Comparison of ENCODE assay signal across 11 cellular contexts in genomic region chr10:101120520-101120883, GRCh38. TPM values are rescaled to one million over a fixed set of nuclear protein-coding genes. Genes with fewer than 3 reads are reported as not detected.
DNase-seq lines count a peak whose midpoint lies in the region; ATAC-seq and TF ChIP-seq lines count a peak whose summit lies in the region.
"Had no signal": no experiment of that assay in that cellular context is flagged by ENCODE, and none has a peak within 500 bp of the region (broad histone marks: within the 10 kb centered on the region; RNA-seq: fewer than 3 reads in every experiment).

No MANE protein-coding gene starts in this region.

- peaks cover 91% of the 10 kb centered on the region for H3K27me3 Mint-ChIP-seq in activated naive CD4-positive, alpha-beta T cell treated with anti-CD3 and anti-CD28 coated beads, Interleukin-2, amount 10 ng/mL, durations not matched to agents 7 days and 5 days
- H3K27me3 Mint-ChIP-seq in memory B cell: peaks cover 21% of the 10 kb centered on the region

- H3K4me3 ChIP-seq in astrocyte of the cerebellum (ENCODE audit: low read depth, low read length) (peak overlapping the region; percentile 36), upper lobe of left lung (peak overlapping the region in 3 of 4 donors; percentile 41 to 61 (median 48))

- no peak for ATAC-seq in memory B cell (ENCODE audit: low read depth)
- ATAC-seq in upper lobe of left lung (ENCODE audit: low FRiP score in 2 of 2): no peak
- no peak for ATAC-seq in GM21381 (IDR thresholded peaks at IDR 0.05; ENCODE audit: unreplicated experiment)
- ATAC-seq in GM21360 (IDR thresholded peaks at IDR 0.05; ENCODE audit: unreplicated experiment): no peak

- peaks cover 28% of the 10 kb centered on the region for H3K4me1 Mint-ChIP-seq in activated naive CD4-positive, alpha-beta T cell treated with anti-CD3 and anti-CD28 coated beads, Interleukin-2, amount 10 ng/mL, durations not matched to agents 7 days and 5 days
- H3K4me1 Mint-ChIP-seq in memory B cell: peaks cover 12% of the 10 kb centered on the region

- no peak for TF ChIP-seq CTCF in astrocyte of the cerebellum (IDR thresholded peaks at IDR 0.05; ENCODE audit: low read depth, low read length, missing control alignments)
- TF ChIP-seq CTCF in upper lobe of left lung (IDR thresholded peaks at IDR 0.05): no peak

- TF ChIP-seq EP300 in upper lobe of left lung (IDR thresholded peaks at IDR 0.05): no peak

- no peak for TF ChIP-seq POLR2A in upper lobe of left lung (IDR thresholded peaks at IDR 0.05)

- H3K36me3 ChIP-seq in upper lobe of left lung: no peaks in the 10 kb centered on the region

- no peak for DNase-seq in activated naive CD4-positive, alpha-beta T cell treated with anti-CD3 and anti-CD28 coated beads, Interleukin-2, amount 10 ng/mL, durations not matched to agents 7 days and 5 days
- DNase-seq in activated naive CD4-positive, alpha-beta T cell treated with Interleukin-2 at 50 U/mL for 16 hours: no peak
- DNase-seq in astrocyte of the cerebellum (ENCODE audit: low read depth) (no peak), memory B cell (ENCODE audit: low spot score in 2 of 2) (no peak), upper lobe of left lung (no peak), glomerular visceral epithelial cell (ENCODE audit: extremely low spot score) (no peak)
- DNase-seq: dermis blood vessel endothelial cell; NCI-H748 treated with DMSO at 0.1 percent for 48 hours; stimulated activated CD4-positive, alpha-beta T cell treated with anti-CD3 and anti-CD28 coated beads, Interleukin-4, amount 100 ng/mL, for 1 hour had no signal

- in situ Hi-C loops in astrocyte of the cerebellum (cut with HindIII; ENCODE audit: low sequenced_read_pairs): no loop called here

- 97 to 100% methylated on average over 2 of the region's 2 CpGs for WGBS in upper lobe of left lung, 2 donors

- H3K27ac ChIP-seq in upper lobe of left lung: no peak overlapping the region

- CTCF ChIA-PET in activated naive CD4-positive, alpha-beta T cell treated with anti-CD3 and anti-CD28 coated beads, Interleukin-2, amount 10 ng/mL, durations not matched to agents 7 days and 5 days (lab: Charles Lee): interaction anchor here (1.0 kb wide), 1 partner anchor 11 kb away, joined by 3 read pairs; the partner anchor contains the start of gene TLX1

- no peaks in the 10 kb centered on the region for H3K36me3 Mint-ChIP-seq in activated naive CD4-positive, alpha-beta T cell treated with anti-CD3 and anti-CD28 coated beads, Interleukin-2, amount 10 ng/mL, durations not matched to agents 7 days and 5 days
- H3K36me3 Mint-ChIP-seq in memory B cell: no peaks in the 10 kb centered on the region

- no peaks in the 10 kb centered on the region for H3K9me3 ChIP-seq in upper lobe of left lung

- H3K27me3 ChIP-seq in upper lobe of left lung: peaks cover 0 to 43% (median 27%) of the 10 kb centered on the region in 4 donors

- peak overlapping the region; percentile 86 for H3K4me3 Mint-ChIP-seq in activated naive CD4-positive, alpha-beta T cell treated with anti-CD3 and anti-CD28 coated beads, Interleukin-2, amount 10 ng/mL, durations not matched to agents 7 days and 5 days
- peak overlapping the region; percentile 96 for H3K4me3 Mint-ChIP-seq in memory B cell

- peaks cover 16 to 28% (median 22%) of the 10 kb centered on the region in 4 donors for H3K4me1 ChIP-seq in upper lobe of left lung

- H3K9me3 Mint-ChIP-seq in activated naive CD4-positive, alpha-beta T cell treated with anti-CD3 and anti-CD28 coated beads, Interleukin-2, amount 10 ng/mL, durations not matched to agents 7 days and 5 days: no peaks in the 10 kb centered on the region
- H3K9me3 Mint-ChIP-seq in memory B cell: no peaks in the 10 kb centered on the region

- H3K27ac Mint-ChIP-seq in activated naive CD4-positive, alpha-beta T cell treated with anti-CD3 and anti-CD28 coated beads, Interleukin-2, amount 10 ng/mL, durations not matched to agents 7 days and 5 days: no peak overlapping the region
- H3K27ac Mint-ChIP-seq in memory B cell: no peak overlapping the region

RNA-seq across cellular contexts. Expression of gene TLX1, which starts 10.6 kb away (rescaled TPM):
- total RNA-seq in upper lobe of left lung: not detected
- total RNA-seq: dermis blood vessel endothelial cell had no signal

RNA-seq across cellular contexts. Expression of gene KAZALD1, which starts 58.7 kb away (rescaled TPM):
- 10 to 100 TPM in 3 of 6 donors, 1 to 10 TPM in 3; 3.8 to 11.9 (median 9.8) TPM for total RNA-seq in upper lobe of left lung
